In genomic region chr12:11143352-11143751, GRCh38 we compare ENCODE assay signal across 1 cellular context.
TF ChIP-seq lines count a peak whose summit lies in the region.

No MANE protein-coding gene starts in this region.

TF ChIP-seq in K562, 482 proteins besides CTCF, POLR2A, EP300 and RAD21:
- no peak for TF ChIP-seq RBFOX2 (IDR thresholded peaks at IDR 0.05; ENCODE audit: low read depth, low read length)
- no peak for TF ChIP-seq ELF4 (CRISPR knock-in tag; IDR thresholded peaks at IDR 0.05)
- TF ChIP-seq ZNF354B (CRISPR knock-in tag; IDR thresholded peaks at IDR 0.05): peak; percentile 58; the same call in 1 of the 2 replicates
- TF ChIP-seq, protein P1, sequence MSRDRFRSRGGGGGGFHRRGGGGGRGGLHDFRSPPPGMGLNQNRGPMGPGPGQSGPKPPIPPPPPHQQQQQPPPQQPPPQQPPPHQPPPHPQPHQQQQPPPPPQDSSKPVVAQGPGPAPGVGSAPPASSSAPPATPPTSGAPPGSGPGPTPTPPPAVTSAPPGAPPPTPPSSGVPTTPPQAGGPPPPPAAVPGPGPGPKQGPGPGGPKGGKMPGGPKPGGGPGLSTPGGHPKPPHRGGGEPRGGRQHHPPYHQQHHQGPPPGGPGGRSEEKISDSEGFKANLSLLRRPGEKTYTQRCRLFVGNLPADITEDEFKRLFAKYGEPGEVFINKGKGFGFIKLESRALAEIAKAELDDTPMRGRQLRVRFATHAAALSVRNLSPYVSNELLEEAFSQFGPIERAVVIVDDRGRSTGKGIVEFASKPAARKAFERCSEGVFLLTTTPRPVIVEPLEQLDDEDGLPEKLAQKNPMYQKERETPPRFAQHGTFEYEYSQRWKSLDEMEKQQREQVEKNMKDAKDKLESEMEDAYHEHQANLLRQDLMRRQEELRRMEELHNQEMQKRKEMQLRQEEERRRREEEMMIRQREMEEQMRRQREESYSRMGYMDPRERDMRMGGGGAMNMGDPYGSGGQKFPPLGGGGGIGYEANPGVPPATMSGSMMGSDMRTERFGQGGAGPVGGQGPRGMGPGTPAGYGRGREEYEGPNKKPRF (IDR thresholded peaks at IDR 0.05; ENCODE audit: low read depth, low read length): no peak
- TF ChIP-seq ZNF232 (CRISPR knock-in tag; IDR thresholded peaks at IDR 0.05): no peak
- no peak for TF ChIP-seq CCAR2 (IDR thresholded peaks at IDR 0.05; ENCODE audit: low read depth, low read length)
- peak; percentile 89 for TF ChIP-seq ZNF507 (tag; conservative IDR thresholded peaks at IDR 0.05)
- no peak for TF ChIP-seq ZNF407 (IDR thresholded peaks at IDR 0.05; ENCODE audit: low read depth)
